Comparison of ENCODE assay signal across 8 cellular contexts in the genomic region with DNA sequence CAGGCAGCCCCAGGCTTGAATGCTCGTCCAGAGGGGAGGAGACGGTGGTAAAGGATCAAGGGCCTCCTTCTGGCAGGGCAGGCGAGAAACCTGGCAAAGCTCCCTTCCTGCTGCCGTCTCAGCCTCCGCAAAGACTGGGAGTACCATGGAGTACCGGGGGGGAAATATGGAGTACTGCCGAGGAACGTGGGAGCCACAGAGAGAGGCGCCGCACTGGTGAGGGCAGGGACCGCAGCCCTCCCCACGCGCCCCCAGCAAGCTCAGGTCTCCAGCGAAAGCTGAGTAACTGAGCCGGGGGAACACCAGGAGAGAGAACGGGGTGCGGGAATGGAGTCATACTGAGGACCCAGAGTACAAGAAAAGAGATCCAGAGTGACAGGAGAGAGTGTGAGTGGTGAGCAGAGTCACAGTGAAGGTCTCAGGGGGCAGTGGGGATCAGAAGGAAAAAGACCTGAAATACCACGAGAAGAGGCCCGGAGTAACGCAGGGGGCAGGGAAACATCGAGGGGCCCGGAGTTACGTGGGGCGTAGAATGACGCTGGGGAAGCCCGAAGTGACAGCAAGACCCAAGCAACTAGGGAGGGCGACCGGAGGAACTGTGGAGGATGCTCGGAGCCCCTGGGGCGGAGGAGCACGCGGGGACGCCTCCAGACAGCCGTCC. TPM values are rescaled to one million over a fixed set of nuclear protein-coding genes. Genes with fewer than 3 reads are reported as not detected.
DNase-seq lines count a peak whose midpoint lies in the region; ATAC-seq and TF ChIP-seq lines count a peak whose summit lies in the region.

No MANE protein-coding gene starts in this region.

- H3K27me3 Mint-ChIP-seq in endodermal cell (ENCODE audit: insufficient read depth): no peaks in the 10 kb centered on the region

- peaks cover 9% of the 10 kb centered on the region for H3K36me3 Mint-ChIP-seq in endodermal cell (ENCODE audit: low read depth)

- no peaks in the 10 kb centered on the region for H3K9me3 Mint-ChIP-seq in endodermal cell

- H3K4me3 ChIP-seq in MG63 (peak overlapping the region; percentile 77), endodermal cell (ENCODE audit: low read length) (peak overlapping the region; percentile 89), mucosa of stomach (ENCODE audit: low read length) (peak overlapping the region; percentile 73)

- H3K9ac ChIP-seq in endodermal cell (ENCODE audit: extremely low read depth, low read length, poor library complexity, severe bottlenecking): peak overlapping the region; percentile 67
- peak overlapping the region; percentile 86 for H3K9ac ChIP-seq in mucosa of stomach (ENCODE audit: low read length)

- peak; percentile 18 for ATAC-seq in GM21723 (IDR thresholded peaks at IDR 0.05; ENCODE audit: unreplicated experiment)

- no peaks in the 10 kb centered on the region for H3K27me3 ChIP-seq in MG63
- H3K27me3 ChIP-seq in endodermal cell (ENCODE audit: control insufficient read depth, insufficient read depth, low read length, poor library complexity, severe bottlenecking): no peaks in the 10 kb centered on the region
- no peaks in the 10 kb centered on the region for H3K27me3 ChIP-seq in mucosa of stomach (ENCODE audit: control insufficient read depth, insufficient read depth, low read length)

- peaks cover 32% of the 10 kb centered on the region for H3K4me1 Mint-ChIP-seq in endodermal cell

- DNase-seq in EH (ENCODE audit: low read depth): peak; percentile 77
- DNase-seq in MG63: peak; percentile 81
- DNase-seq in activated CD4-positive, alpha-beta T cell treated with anti-CD3 and anti-CD28 coated beads for 48 hours: peak; percentile 68
- peak; percentile 78 for DNase-seq in endodermal cell
- peak in 24 of 49 donors; percentile 14 to 71 (median 30) for DNase-seq in substantia nigra (lab: John Stamatoyannopoulos, UW)
- no peak for DNase-seq in NCI-H2107 treated with DMSO at 0.1 percent for 48 hours (lab: John Stamatoyannopoulos, UW; ENCODE audit: unreplicated experiment)

- H3K36me3 ChIP-seq in MG63 (peaks cover 36% of the 10 kb centered on the region), endodermal cell (ENCODE audit: control insufficient read depth, insufficient read depth, low read length) (no peaks in the 10 kb centered on the region), mucosa of stomach (ENCODE audit: control insufficient read depth, insufficient read depth, low read length) (no peaks in the 10 kb centered on the region)

- H3K9me3 ChIP-seq in MG63 (no peaks in the 10 kb centered on the region), endodermal cell (ENCODE audit: control insufficient read depth, low read length) (no peaks in the 10 kb centered on the region), mucosa of stomach (ENCODE audit: control insufficient read depth, low read length) (no peaks in the 10 kb centered on the region)

- H3K4me1 ChIP-seq in endodermal cell (ENCODE audit: control insufficient read depth, insufficient read depth, low read length) (peaks cover 7% of the 10 kb centered on the region), mucosa of stomach (ENCODE audit: control insufficient read depth, insufficient read depth, low read length) (peaks cover 32% of the 10 kb centered on the region)

- no peak for TF ChIP-seq CTCF in endodermal cell (conservative IDR thresholded peaks at IDR 0.05)

- 8 to 13% methylated on average over 19 to 34 of the region's 34 CpGs for WGBS in endodermal cell (ENCODE audit: insufficient coverage in 1 of 2, insufficient read length in 1 of 2), 2 experiments

- no peak overlapping the region for H3K27ac ChIP-seq in endodermal cell (ENCODE audit: low read depth, low read length)
- peak overlapping the region; percentile 95 for H3K27ac ChIP-seq in substantia nigra (ENCODE audit: low read depth, low read length, poor library complexity, severe bottlenecking)

- H3K27ac Mint-ChIP-seq in endodermal cell: peak overlapping the region; percentile 56

- H3K4me3 Mint-ChIP-seq in endodermal cell: peak overlapping the region; percentile 74

RNA-seq across cellular contexts. Expression of a gene that starts 0.7 kb away (rescaled TPM):
- total RNA-seq in MG63 (2014; rRNA removed; shearing (Covaris generic); ENCODE audit: low replicate concordance): 18.1 and 20.9 TPM in 2 replicates
- 10 to 100 TPM; 51.5 to 57.7 TPM for total RNA-seq in endodermal cell
- 27.2 TPM for polyA plus RNA-seq in endodermal cell (2013, experiment 1 of 2)
- 23.1 TPM for polyA plus RNA-seq in endodermal cell (2013, experiment 2 of 2)

RNA-seq across cellular contexts. Expression of a gene that starts 1.2 kb away (rescaled TPM):
- 2.5 and 8.5 TPM in 2 replicates for total RNA-seq in MG63 (2014; rRNA removed; shearing (Covaris generic); ENCODE audit: low replicate concordance)
- total RNA-seq in endodermal cell: 1 to 10 TPM in 1 of 2 donors, under 1 TPM in 1; 0.71 to 1.3 TPM
- 0.71 TPM for polyA plus RNA-seq in endodermal cell (2013, experiment 1 of 2)
- polyA plus RNA-seq in endodermal cell (2013, experiment 2 of 2): 1.2 TPM

RNA-seq across cellular contexts. Expression of a gene that starts 10.0 kb away (rescaled TPM):
- total RNA-seq in MG63 (2014; rRNA removed; shearing (Covaris generic); ENCODE audit: low replicate concordance): 24.6 and 32.9 TPM in 2 replicates
- total RNA-seq in endodermal cell: 10 to 100 TPM; 38.6 to 53.9 TPM
- polyA plus RNA-seq in endodermal cell (2013, experiment 1 of 2): 35.8 TPM
- polyA plus RNA-seq in endodermal cell (2013, experiment 2 of 2): 35.8 TPM

RNA-seq across cellular contexts. Expression of a gene that starts 10.2 kb away (rescaled TPM):
- 84.9 and 117 TPM in 2 replicates for total RNA-seq in MG63 (2014; rRNA removed; shearing (Covaris generic); ENCODE audit: low replicate concordance)
- total RNA-seq in endodermal cell: 100 to 1,000 TPM; 131 to 155 TPM
- 118 TPM for polyA plus RNA-seq in endodermal cell (2013, experiment 1 of 2)
- polyA plus RNA-seq in endodermal cell (2013, experiment 2 of 2): 114 TPM

RNA-seq across cellular contexts. Expression of a gene that starts 20.5 kb away (rescaled TPM):
- total RNA-seq in MG63 (2014; rRNA removed; shearing (Covaris generic); ENCODE audit: low replicate concordance): 11.1 and 20.3 TPM in 2 replicates
- total RNA-seq in endodermal cell: 10 to 100 TPM; 16.0 to 33.5 TPM
- polyA plus RNA-seq in endodermal cell (2013, experiment 1 of 2): 22.9 TPM
- 19.0 TPM for polyA plus RNA-seq in endodermal cell (2013, experiment 2 of 2)
